Comparison of ENCODE assay signal across 8 cellular contexts in genomic region chr5:35436441-35437057, GRCh38.
DNase-seq lines count a peak whose midpoint lies in the region; ATAC-seq and TF ChIP-seq lines count a peak whose summit lies in the region.

No MANE protein-coding gene starts in this region.

- no peaks in the 10 kb centered on the region; the same call in 1 of the 2 replicates for H3K27me3 ChIP-seq in BJ (ENCODE audit: control insufficient read depth, insufficient read depth, low read length)
- H3K27me3 ChIP-seq in right lobe of liver, result no peaks in the 10 kb centered on the region

- POLR2A ChIA-PET in BJ (lab: Charles Lee), result no interaction called here

- no peaks in the 10 kb centered on the region for H3K4me1 Mint-ChIP-seq in T-helper 17 cell

- 48% methylated on average over 6 of the region's 6 CpGs for WGBS in right lobe of liver (ENCODE audit: insufficient coverage, low coverage, low lambda C conversion rate, missing lambda C conversion rate)

- peaks cover 66% of the 10 kb centered on the region for H3K27me3 Mint-ChIP-seq in T-helper 17 cell

- TF ChIP-seq POLR2A in right lobe of liver (IDR thresholded peaks at IDR 0.05), result no peak

- intact Hi-C loops in right lobe of liver (cut with DNase I), result no loop called here

- CTCF ChIA-PET in BJ (lab: Yijun Ruan, JAX), result interaction anchor here (0.7 to 2.9 kb wide), 14 partner anchors 8 to 494 kb away, joined by 3 to 24 read pairs (median 4); no protein-coding TSS in a partner anchor

- no peak overlapping the region for H3K4me3 Mint-ChIP-seq in T-helper 17 cell

- ATAC-seq in GM18868 (IDR thresholded peaks at IDR 0.05; ENCODE audit: unreplicated experiment) (peak; percentile 73), right lobe of liver (peak; percentile 84 to 95 (median 90)), T-helper 17 cell (no peak)

- in situ Hi-C loops in astrocyte of the cerebellum (cut with HindIII; ENCODE audit: low sequenced_read_pairs), result no loop called here

- H3K9me3 ChIP-seq in right lobe of liver (no peaks in the 10 kb centered on the region), T-helper 17 cell (ENCODE audit: control insufficient read depth, low read length, poor library complexity, severe bottlenecking) (no peaks in the 10 kb centered on the region)

- DNase-seq in BJ (ENCODE audit: low read depth) (no peak), NCI-H1105 treated with DMSO at 0.1 percent for 48 hours (lab: John Stamatoyannopoulos, UW) (peak; percentile 39), astrocyte of the cerebellum (ENCODE audit: low read depth) (peak; percentile 1), right lobe of liver (no peak), T-helper 17 cell (no peak), islet precursor cell (no peak)
- no peak for DNase-seq in effector CD8-positive, alpha-beta T cell (lab: John Stamatoyannopoulos, UW)

- H3K36me3 ChIP-seq in BJ (ENCODE audit: control insufficient read depth, insufficient read depth, low read length) (no peaks in the 10 kb centered on the region), right lobe of liver (no peaks in the 10 kb centered on the region)

- peaks cover 2% of the 10 kb centered on the region for H3K36me3 Mint-ChIP-seq in T-helper 17 cell (ENCODE audit: low read depth)

- TF ChIP-seq CTCF in BJ (IDR thresholded peaks at IDR 0.05; ENCODE audit: insufficient read depth, low read depth, low read length) (peak; percentile 68), astrocyte of the cerebellum (IDR thresholded peaks at IDR 0.05; ENCODE audit: low read depth, low read length, missing control alignments) (peak; percentile 39), right lobe of liver (IDR thresholded peaks at IDR 0.05) (peak; percentile 62 to 74 (median 71))

- H3K27ac Mint-ChIP-seq in T-helper 17 cell, result no peak overlapping the region

- H3K4me3 ChIP-seq in BJ (ENCODE audit: low read depth, low read length) (no peak overlapping the region), astrocyte of the cerebellum (ENCODE audit: low read depth, low read length) (no peak overlapping the region), right lobe of liver (no peak overlapping the region)

- H3K27ac ChIP-seq in right lobe of liver, result no peak overlapping the region

- H3K4me1 ChIP-seq in right lobe of liver, result peaks cover 0 to 3% (median 0%) of the 10 kb centered on the region in 4 donors

Comparison
In these comparisons a context has a peak if more than half of its experiments do, and no peak if none do; other contexts are left out.
1. DNase-seq: peak in NCI-H1105 treated with DMSO at 0.1 percent for 48 hours (single experiment) and astrocyte of the cerebellum (single experiment); none in BJ (single experiment), right lobe of liver (0 of 3), T-helper 17 cell (0 of 3), islet precursor cell (single experiment) and effector CD8-positive, alpha-beta T cell (single experiment).
2. Peak in every context shown above with its lines, with median percentiles within 50 percentile points of each other: CTCF ChIP-seq.